In genomic region chr9:124036578-124036977, GRCh38 we compare ENCODE assay signal across 11 cellular contexts. TPM values are rescaled to one million over a fixed set of nuclear protein-coding genes. Genes with fewer than 3 reads are reported as not detected.
"Had no signal": no experiment of that assay in that cellular context is flagged by ENCODE, and none has a peak within 500 bp of the region (broad histone marks: within the 10 kb centered on the region; RNA-seq: fewer than 3 reads in every experiment).

No MANE protein-coding gene starts in this region.

- H3K4me3 ChIP-seq: GM23248, HAP-1 had no signal

- H3K9me3 Mint-ChIP-seq: HFFc6 had no signal

- DNase-seq: GM23248, GOT3, H7, HFFc6, IMR-90, KBM-7 had no signal

- H3K9ac ChIP-seq: GM23248, KMS-11 had no signal

- H3K36me3 ChIP-seq: HAP-1 had no signal

- H3K4me2 ChIP-seq: KMS-11 had no signal

- H3K9me3 ChIP-seq: HAP-1 had no signal

- H3K27ac Mint-ChIP-seq: HFFc6 had no signal

- H3K27ac ChIP-seq: GM23248, HL-60, KMS-11 had no signal

- ATAC-seq: HCT116 had no signal

- H2AFZ ChIP-seq: GM23248 had no signal

- H3K4me3 Mint-ChIP-seq: HFFc6 had no signal

RNA-seq across cellular contexts. Expression of gene LHX2, which starts 25.0 kb away (rescaled TPM):
- total RNA-seq: GM23248, HFFc6, HT1080, IMR-90 had no signal
- polyA plus RNA-seq: GM23248, IMR-90 had no signal
